ENCODE assay signal across 15 cellular contexts in the genomic region with DNA sequence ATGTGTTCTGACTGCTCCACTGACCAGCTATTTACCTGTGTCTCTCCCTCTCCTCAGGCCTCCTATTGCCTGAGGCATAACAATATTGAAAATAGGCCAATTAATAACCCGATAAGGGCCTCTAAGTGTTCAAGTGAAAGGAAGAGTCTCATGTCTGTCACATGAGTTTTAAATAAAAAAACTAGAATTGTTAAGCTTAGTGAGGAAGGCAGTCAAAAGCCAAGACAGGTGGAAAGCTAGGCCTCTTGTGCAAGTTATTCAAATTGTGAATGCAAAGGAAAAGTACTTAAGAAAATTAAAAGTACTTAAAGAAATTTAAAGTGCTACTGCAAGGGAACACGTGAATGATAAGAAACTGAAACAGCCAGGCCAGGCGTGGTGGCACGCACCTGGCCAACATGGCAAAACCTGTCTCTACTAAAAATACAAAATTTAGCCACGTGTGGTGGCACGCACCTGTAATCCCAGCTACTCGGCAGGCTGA. TPM values are rescaled to one million over a fixed set of nuclear protein-coding genes. Genes with fewer than 3 reads are reported as not detected.
DNase-seq lines count a peak whose midpoint lies in the region; ATAC-seq and TF ChIP-seq lines count a peak whose summit lies in the region.
"Had no signal": no experiment of that assay in that cellular context is flagged by ENCODE, and none has a peak within 500 bp of the region (broad histone marks: within the 10 kb centered on the region; RNA-seq: fewer than 3 reads in every experiment).

No MANE protein-coding gene starts in this region.

- peak; percentile 65 for ATAC-seq in GM18861 (IDR thresholded peaks at IDR 0.05; ENCODE audit: unreplicated experiment)
- ATAC-seq in GM21526 (IDR thresholded peaks at IDR 0.05; ENCODE audit: low FRiP score, unreplicated experiment) = peak; percentile 58
- peak; percentile 70 for ATAC-seq in HG03066 (IDR thresholded peaks at IDR 0.05; ENCODE audit: low read depth, unreplicated experiment)
- ATAC-seq in HG03520 (IDR thresholded peaks at IDR 0.05; ENCODE audit: unreplicated experiment) = no peak
- ATAC-seq: pancreas had no signal

- DNase-seq in Peyer's patch (peak in 2 of 3 donors; percentile 39 to 62), retina (no peak), SW480 (ENCODE audit: low spot score) (no peak)
- no peak for DNase-seq in activated CD4-positive, alpha-beta T cell treated with anti-CD3 and anti-CD28 coated beads, Interleukin-2, amount 50 U/mL, for 1 hour
- DNase-seq: activated CD4-positive, CD25-positive, alpha-beta regulatory T cell treated with anti-CD3 and anti-CD28 coated beads, Interleukin-2, amount 50 U/mL, for 72 hours; activated T-cell treated with anti-CD3 and anti-CD28 coated beads, Interleukin-2, amount 50 U/mL, for 48 hours; AML-193; DND-41; NCI-H187 treated with DMSO at 0.1 percent for 48 hours; NK-92 treated with Interleukin-12 subunit alpha and Interleukin-12 subunit beta, amount 100 ng/mL, for 24 hours; pancreas had no signal

- peak overlapping the region in 1 of 4 donors; percentile 49 for H3K27ac ChIP-seq in Peyer's patch
- H3K27ac ChIP-seq: pancreas had no signal

- H3K4me3 ChIP-seq in Peyer's patch = no peak overlapping the region
- H3K4me3 ChIP-seq: pancreas had no signal

- H3K9me3 ChIP-seq in Peyer's patch = no peaks in the 10 kb centered on the region
- H3K9me3 ChIP-seq: pancreas had no signal

- no peaks in the 10 kb centered on the region for H3K27me3 ChIP-seq in Peyer's patch
- H3K27me3 ChIP-seq: pancreas had no signal

- TF ChIP-seq POLR2A in Peyer's patch (IDR thresholded peaks at IDR 0.05) = no peak

- H3K36me3 ChIP-seq in Peyer's patch = no peaks in the 10 kb centered on the region
- H3K36me3 ChIP-seq: pancreas had no signal

- H3K4me1 ChIP-seq in Peyer's patch = peaks cover 0 to 3% (median 0%) of the 10 kb centered on the region in 4 donors
- H3K4me1 ChIP-seq: pancreas had no signal

- no peak for TF ChIP-seq CTCF in Peyer's patch (IDR thresholded peaks at IDR 0.05)

RNA-seq across cellular contexts. Expression of a gene that starts 44.9 kb away (rescaled TPM):
- 10 to 100 TPM in 1 of 4 donors, 1 to 10 TPM in 3; 1.9 to 38.0 (median 6.5) TPM for total RNA-seq in Peyer's patch

RNA-seq across cellular contexts. Expression of a gene that starts 47.7 kb away (rescaled TPM):
- total RNA-seq in Peyer's patch = not detected
- total RNA-seq: pancreas had no signal

Comparison
In these comparisons a context has a peak if more than half of its experiments do, and no peak if none do; other contexts are left out.
1. DNase-seq: peak in Peyer's patch (2 of 3); none in activated CD4-positive, alpha-beta T cell treated with anti-CD3 and anti-CD28 coated beads, Interleukin-2, amount 50 U/mL, for 1 hour (single experiment), retina (single experiment) and SW480 (single experiment).